In the genomic region with DNA sequence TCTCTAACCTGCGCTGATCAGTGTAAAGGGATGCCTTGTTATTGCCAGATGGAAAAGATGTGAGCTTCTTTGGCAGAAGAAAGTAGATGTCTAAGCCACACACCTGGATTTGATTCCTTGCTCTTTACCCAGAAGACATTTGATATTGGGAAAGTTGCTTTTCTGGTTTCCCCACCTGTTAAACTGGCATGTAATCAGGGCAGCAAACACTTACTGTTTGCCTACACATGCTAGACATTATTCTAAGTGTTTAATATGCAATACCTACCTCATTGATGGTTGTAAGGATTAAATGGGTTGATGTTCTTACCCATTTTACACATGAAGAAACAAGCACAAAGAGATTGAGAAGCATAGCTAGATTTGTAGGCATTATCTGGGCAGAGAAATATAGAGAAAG, we compare ENCODE assay signal across 26 cellular contexts. TPM values are rescaled to one million over a fixed set of nuclear protein-coding genes. Genes with fewer than 3 reads are reported as not detected.
DNase-seq lines count a peak whose midpoint lies in the region; ATAC-seq and TF ChIP-seq lines count a peak whose summit lies in the region.
"Had no signal": no experiment of that assay in that cellular context is flagged by ENCODE, and none has a peak within 500 bp of the region (broad histone marks: within the 10 kb centered on the region; RNA-seq: fewer than 3 reads in every experiment).

No MANE protein-coding gene starts in this region.

- no peaks in the 10 kb centered on the region for H3K27me3 ChIP-seq in breast epithelium
- H3K27me3 ChIP-seq: colonic mucosa, tibial artery had no signal

- in situ Hi-C loops in T47D (cut with HindIII; ENCODE audit: low pct_unique_long_range_greater_than_20kb, low sequenced_read_pairs) = no loop called here

- POLR2A ChIA-PET in RWPE1 (lab: Yijun Ruan, JAX; ENCODE audit: low non-redundant PET) = no interaction called here

- CTCF ChIA-PET in RWPE1 (lab: Yijun Ruan, JAX) = no interaction called here

- H3K4me1 ChIP-seq in breast epithelium = no peaks in the 10 kb centered on the region
- H3K4me1 ChIP-seq: colonic mucosa, tibial artery had no signal

- DNase-seq in T47D (ENCODE audit: low read depth in 1 of 2, low spot score in 1 of 2) (peak; percentile 49 to 82), breast epithelium (ENCODE audit: low spot score in 2 of 2) (no peak), NCI-H510A (lab: John Stamatoyannopoulos, UW) (peak; percentile 60), epithelial cell of esophagus (ENCODE audit: low read depth) (peak; percentile 61), NCI-H524 treated with DMSO at 0.1 percent for 48 hours (lab: John Stamatoyannopoulos, UW) (no peak), RWPE1 (ENCODE audit: low spot score) (no peak)
- DNase-seq in activated CD4-positive, alpha-beta T cell treated with anti-CD3 and anti-CD28 coated beads for 4 hours = no peak
- DNase-seq: activated CD4-positive, alpha-beta memory T cell treated with anti-CD3 and anti-CD28 coated beads for 36 hours; activated CD4-positive, CD25-positive, alpha-beta regulatory T cell; CD8-positive, alpha-beta memory T cell; colonic mucosa; glutamatergic neuron; Karpas-422; NCI-H2171 treated with DMSO at 0.1 percent for 48 hours; right cardiac atrium; stimulated activated CD4-positive, alpha-beta T cell treated with anti-CD3 and anti-CD28 coated beads, Interleukin-12 subunit alpha, Interleukin-12 subunit beta, amount 100 ng/mL, for 4 hours; stimulated activated CD4-positive, alpha-beta T cell treated with anti-CD3 and anti-CD28 coated beads, Interleukin-4, amount 100 ng/mL, for 4 hours; stimulated activated naive CD8-positive, alpha-beta T cell treated with anti-CD3 and anti-CD28 coated beads, Interleukin-15, Interleukin-2, amounts not matched to agents 100 U/mL and 50 U/mL, for 24 hours; T1000; tibial artery had no signal

- no peak for TF ChIP-seq POLR2A in breast epithelium (IDR thresholded peaks at IDR 0.05)

- H3K36me3 ChIP-seq in breast epithelium = no peaks in the 10 kb centered on the region
- H3K36me3 ChIP-seq: colonic mucosa, tibial artery had no signal

- H3K4me3 ChIP-seq in breast epithelium (no peak overlapping the region), epithelial cell of esophagus (ENCODE audit: low read length) (no peak overlapping the region)
- H3K4me3 ChIP-seq: colonic mucosa, SK-N-MC, tibial artery had no signal

- intact Hi-C loops in breast epithelium (cut with DNase I; ENCODE audit: low total_unique reads) = no loop called here

- no peak overlapping the region for H3K27ac ChIP-seq in breast epithelium
- H3K27ac ChIP-seq in RWPE1 = no peak overlapping the region
- H3K27ac ChIP-seq: colonic mucosa, SK-N-MC, tibial artery had no signal

- no peak for ATAC-seq in GM19452 (IDR thresholded peaks at IDR 0.05; ENCODE audit: unreplicated experiment)
- ATAC-seq: natural killer cell treated with Interleukin-12 subunit alpha and Interleukin-12 subunit beta and Interleukin-15 and Interleukin-18, amount 100 ng/mL, for 72 hours; right cardiac atrium; stimulated activated naive CD8-positive, alpha-beta T cell treated with anti-CD3 and anti-CD28 coated beads, Interleukin-15, Interleukin-2, amounts not matched to agents 100 U/mL and 50 U/mL, for 24 hours had no signal

- TF ChIP-seq CTCF in breast epithelium (IDR thresholded peaks at IDR 0.05) (no peak), epithelial cell of esophagus (IDR thresholded peaks at IDR 0.05; ENCODE audit: insufficient read depth, low read depth, low read length, missing control alignments) (no peak), RWPE1 (conservative IDR thresholded peaks at IDR 0.05; ENCODE audit: low read depth) (no peak)

- H3K9me3 ChIP-seq in breast epithelium = no peaks in the 10 kb centered on the region
- H3K9me3 ChIP-seq: colonic mucosa, tibial artery had no signal

RNA-seq across cellular contexts. Expression of gene ASRGL1, which starts 16.6 kb away (rescaled TPM):
- total RNA-seq in breast epithelium = 10 to 100 TPM in 2 of 3 donors, 1 to 10 TPM in 1; 6.7 to 22.0 (median 16.4) TPM

RNA-seq across cellular contexts. Expression of gene SCGB1D4, which starts 55.0 kb away (rescaled TPM):
- total RNA-seq in breast epithelium = not detected
- total RNA-seq: activated CD4-positive, alpha-beta memory T cell treated with anti-CD3 and anti-CD28 coated beads for 36 hours; CD8-positive, alpha-beta memory T cell; colonic mucosa; Daoy; natural killer cell treated with Interleukin-12 subunit alpha and Interleukin-12 subunit beta and Interleukin-15 and Interleukin-18, amount 100 ng/mL, for 72 hours; osteocyte; right cardiac atrium; RPMI7951 had no signal

Comparison
In these comparisons a context has a peak if more than half of its experiments do, and no peak if none do; other contexts are left out.
1. DNase-seq: peak in T47D (2 of 2), NCI-H510A (single experiment) and epithelial cell of esophagus (single experiment); none in breast epithelium (0 of 2), NCI-H524 treated with DMSO at 0.1 percent for 48 hours (single experiment), activated CD4-positive, alpha-beta T cell treated with anti-CD3 and anti-CD28 coated beads for 4 hours (0 of 2) and RWPE1 (single experiment).